Comparison of ENCODE assay signal across 1 cellular context in the genomic region with DNA sequence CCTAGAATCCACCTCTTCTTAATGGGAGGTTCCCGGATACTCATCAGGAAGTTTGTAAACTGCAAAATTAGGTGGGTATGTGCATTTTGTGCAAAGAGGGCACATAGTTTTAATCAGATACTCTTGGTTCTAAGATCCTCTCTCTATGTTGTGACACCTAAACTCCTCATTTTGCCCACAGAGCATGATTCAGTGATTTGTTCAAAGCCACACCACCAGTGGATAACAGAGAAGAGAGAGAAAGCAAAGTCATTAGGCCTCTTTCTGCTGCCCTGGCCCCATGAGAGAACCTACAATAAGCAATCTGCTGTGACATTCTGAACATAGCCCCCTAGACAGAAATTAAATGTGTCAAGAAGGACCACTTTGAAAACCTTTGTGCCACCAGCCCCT.
TF ChIP-seq lines count a peak whose summit lies in the region.

No MANE protein-coding gene starts in this region.

TF ChIP-seq in SK-N-SH treated with all-trans-retinoic acid at 6 μM for 48 hours, 23 proteins besides CTCF, POLR2A, EP300 and RAD21 (continued from another document):
- TF ChIP-seq, protein P1, sequence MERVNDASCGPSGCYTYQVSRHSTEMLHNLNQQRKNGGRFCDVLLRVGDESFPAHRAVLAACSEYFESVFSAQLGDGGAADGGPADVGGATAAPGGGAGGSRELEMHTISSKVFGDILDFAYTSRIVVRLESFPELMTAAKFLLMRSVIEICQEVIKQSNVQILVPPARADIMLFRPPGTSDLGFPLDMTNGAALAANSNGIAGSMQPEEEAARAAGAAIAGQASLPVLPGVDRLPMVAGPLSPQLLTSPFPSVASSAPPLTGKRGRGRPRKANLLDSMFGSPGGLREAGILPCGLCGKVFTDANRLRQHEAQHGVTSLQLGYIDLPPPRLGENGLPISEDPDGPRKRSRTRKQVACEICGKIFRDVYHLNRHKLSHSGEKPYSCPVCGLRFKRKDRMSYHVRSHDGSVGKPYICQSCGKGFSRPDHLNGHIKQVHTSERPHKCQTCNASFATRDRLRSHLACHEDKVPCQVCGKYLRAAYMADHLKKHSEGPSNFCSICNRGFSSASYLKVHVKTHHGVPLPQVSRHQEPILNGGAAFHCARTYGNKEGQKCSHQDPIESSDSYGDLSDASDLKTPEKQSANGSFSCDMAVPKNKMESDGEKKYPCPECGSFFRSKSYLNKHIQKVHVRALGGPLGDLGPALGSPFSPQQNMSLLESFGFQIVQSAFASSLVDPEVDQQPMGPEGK (CRISPR knock-in tag; IDR thresholded peaks at IDR 0.05; ENCODE audit: borderline replicate concordance), result no peak
- TF ChIP-seq ESRRG (CRISPR knock-in tag; IDR thresholded peaks at IDR 0.05) (no peak), SNAI2 (CRISPR knock-in tag; IDR thresholded peaks at IDR 0.05) (no peak), TCF4 (CRISPR knock-in tag; IDR thresholded peaks at IDR 0.05; ENCODE audit: borderline replicate concordance) (no peak), GLIS3 (CRISPR knock-in tag; IDR thresholded peaks at IDR 0.05) (no peak)
- TF ChIP-seq, protein P2, sequence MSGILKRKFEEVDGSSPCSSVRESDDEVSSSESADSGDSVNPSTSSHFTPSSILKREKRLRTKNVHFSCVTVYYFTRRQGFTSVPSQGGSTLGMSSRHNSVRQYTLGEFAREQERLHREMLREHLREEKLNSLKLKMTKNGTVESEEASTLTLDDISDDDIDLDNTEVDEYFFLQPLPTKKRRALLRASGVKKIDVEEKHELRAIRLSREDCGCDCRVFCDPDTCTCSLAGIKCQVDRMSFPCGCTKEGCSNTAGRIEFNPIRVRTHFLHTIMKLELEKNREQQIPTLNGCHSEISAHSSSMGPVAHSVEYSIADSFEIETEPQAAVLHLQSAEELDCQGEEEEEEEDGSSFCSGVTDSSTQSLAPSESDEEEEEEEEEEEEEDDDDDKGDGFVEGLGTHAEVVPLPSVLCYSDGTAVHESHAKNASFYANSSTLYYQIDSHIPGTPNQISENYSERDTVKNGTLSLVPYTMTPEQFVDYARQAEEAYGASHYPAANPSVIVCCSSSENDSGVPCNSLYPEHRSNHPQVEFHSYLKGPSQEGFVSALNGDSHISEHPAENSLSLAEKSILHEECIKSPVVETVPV (CRISPR knock-in tag; IDR thresholded peaks at IDR 0.05), result no peak
- TF ChIP-seq, protein P3, sequence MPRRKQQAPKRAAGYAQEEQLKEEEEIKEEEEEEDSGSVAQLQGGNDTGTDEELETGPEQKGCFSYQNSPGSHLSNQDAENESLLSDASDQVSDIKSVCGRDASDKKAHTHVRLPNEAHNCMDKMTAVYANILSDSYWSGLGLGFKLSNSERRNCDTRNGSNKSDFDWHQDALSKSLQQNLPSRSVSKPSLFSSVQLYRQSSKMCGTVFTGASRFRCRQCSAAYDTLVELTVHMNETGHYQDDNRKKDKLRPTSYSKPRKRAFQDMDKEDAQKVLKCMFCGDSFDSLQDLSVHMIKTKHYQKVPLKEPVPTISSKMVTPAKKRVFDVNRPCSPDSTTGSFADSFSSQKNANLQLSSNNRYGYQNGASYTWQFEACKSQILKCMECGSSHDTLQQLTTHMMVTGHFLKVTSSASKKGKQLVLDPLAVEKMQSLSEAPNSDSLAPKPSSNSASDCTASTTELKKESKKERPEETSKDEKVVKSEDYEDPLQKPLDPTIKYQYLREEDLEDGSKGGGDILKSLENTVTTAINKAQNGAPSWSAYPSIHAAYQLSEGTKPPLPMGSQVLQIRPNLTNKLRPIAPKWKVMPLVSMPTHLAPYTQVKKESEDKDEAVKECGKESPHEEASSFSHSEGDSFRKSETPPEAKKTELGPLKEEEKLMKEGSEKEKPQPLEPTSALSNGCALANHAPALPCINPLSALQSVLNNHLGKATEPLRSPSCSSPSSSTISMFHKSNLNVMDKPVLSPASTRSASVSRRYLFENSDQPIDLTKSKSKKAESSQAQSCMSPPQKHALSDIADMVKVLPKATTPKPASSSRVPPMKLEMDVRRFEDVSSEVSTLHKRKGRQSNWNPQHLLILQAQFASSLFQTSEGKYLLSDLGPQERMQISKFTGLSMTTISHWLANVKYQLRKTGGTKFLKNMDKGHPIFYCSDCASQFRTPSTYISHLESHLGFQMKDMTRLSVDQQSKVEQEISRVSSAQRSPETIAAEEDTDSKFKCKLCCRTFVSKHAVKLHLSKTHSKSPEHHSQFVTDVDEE (CRISPR knock-in tag; IDR thresholded peaks at IDR 0.05), result no peak
